Comparison of ENCODE assay signal across 10 cellular contexts in the genomic region with DNA sequence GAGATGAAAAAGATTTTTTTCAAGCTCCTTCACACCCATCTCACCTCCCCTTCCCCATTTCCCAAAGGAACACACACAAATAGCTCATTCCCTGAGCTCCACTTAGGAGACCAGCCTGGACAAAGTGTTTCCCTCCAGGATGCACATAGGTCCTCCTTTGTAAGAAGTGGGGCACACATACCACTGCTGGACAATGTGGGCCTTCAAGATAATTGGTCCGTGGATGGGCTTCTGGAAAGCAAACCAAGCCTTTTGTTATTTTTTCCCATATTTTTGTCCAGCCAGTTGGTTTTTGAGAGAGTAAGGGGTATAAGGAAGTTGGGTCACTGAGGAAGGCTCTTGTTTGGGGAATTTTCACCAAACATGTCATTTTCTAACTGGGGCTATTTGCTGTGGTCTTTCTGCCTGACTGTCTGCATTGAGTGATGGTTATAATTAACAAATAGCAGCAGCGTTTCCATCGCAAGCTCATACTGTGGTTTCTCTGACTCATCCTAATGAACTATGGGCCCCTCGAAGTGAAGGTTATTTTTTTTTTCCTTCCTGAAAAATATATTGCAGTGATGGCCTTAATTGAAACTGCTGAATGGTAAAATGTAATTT.
A peak's percentile ranks its signal among the peaks of the same experiment; 100 is the strongest.
DNase-seq lines count a peak whose midpoint lies in the region; ATAC-seq and TF ChIP-seq lines count a peak whose summit lies in the region.
"Had no signal": no experiment of that assay in that cellular context is flagged by ENCODE, and none has a peak within 500 bp of the region (broad histone marks: within the 10 kb centered on the region; RNA-seq: fewer than 3 reads in every experiment).

No MANE protein-coding gene starts in this region.

- peaks cover 15% of the 10 kb centered on the region for H3K4me1 ChIP-seq in left ventricle myocardium inferior

- H3K36me3 ChIP-seq in left ventricle myocardium inferior = no peaks in the 10 kb centered on the region
- H3K36me3 ChIP-seq: neutrophil had no signal

- no peaks in the 10 kb centered on the region for H3K9me3 Mint-ChIP-seq in HFFc6

- H3K27me3 ChIP-seq in left ventricle myocardium inferior (ENCODE audit: low read depth) = no peaks in the 10 kb centered on the region
- H3K27me3 ChIP-seq: neutrophil had no signal

- TF ChIP-seq CTCF in HFFc6 (IDR thresholded peaks at IDR 0.05) = no peak
- no peak for TF ChIP-seq CTCF in left ventricle myocardium inferior (IDR thresholded peaks at IDR 0.05; ENCODE audit: borderline replicate concordance)

- peaks cover 42% of the 10 kb centered on the region for H3K4me1 Mint-ChIP-seq in HFFc6 (ENCODE audit: low read depth)

- peak overlapping the region; percentile 62 for H3K27ac Mint-ChIP-seq in HFFc6

- H3K27me3 Mint-ChIP-seq in HFFc6 (ENCODE audit: insufficient read depth) = peaks cover 3% of the 10 kb centered on the region; the same call in 1 of the 2 replicates

- H3K4me3 Mint-ChIP-seq in HFFc6 = peak overlapping the region; percentile 5; the same call in 1 of the 2 replicates

- intact Hi-C loops in left ventricle myocardium inferior (cut with micrococcal nuclease) = no loop called here

- ATAC-seq in GM18502 (IDR thresholded peaks at IDR 0.05; ENCODE audit: poor library complexity, unreplicated experiment) = peak; percentile 87

- no peak overlapping the region for H3K27ac ChIP-seq in left ventricle myocardium inferior (replicated peaks)
- H3K27ac ChIP-seq: neutrophil had no signal

- peak; percentile 49 for DNase-seq in HFFc6
- peak; percentile 83 for DNase-seq in MV-4-11 (lab: John Stamatoyannopoulos, UW)
- DNase-seq in glomerular visceral epithelial cell (ENCODE audit: extremely low spot score) = peak; percentile 74
- no peak for DNase-seq in NCI-H2227 treated with DMSO at 0.1 percent for 48 hours (lab: John Stamatoyannopoulos, UW)
- DNase-seq in left ventricle myocardium inferior = no peak
- DNase-seq in activated CD8-positive, alpha-beta memory T cell treated with anti-CD3 and anti-CD28 coated beads for 24 hours = no peak
- DNase-seq in NCI-H1417 (lab: John Stamatoyannopoulos, UW) = no peak
- DNase-seq: activated naive CD4-positive, alpha-beta T cell treated with anti-CD3 and anti-CD28 coated beads, Interleukin-2, amount 50 U/mL, for 16 hours had no signal

- H3K4me3 ChIP-seq in left ventricle myocardium inferior = no peak overlapping the region

- H3K9me3 ChIP-seq in left ventricle myocardium inferior (replicated peaks) = no peaks in the 10 kb centered on the region
- H3K9me3 ChIP-seq: neutrophil had no signal

- 0 out of 2 replicates have a peak, but pooled peaks cover 4% of the 10 kb centered on the region for H3K36me3 Mint-ChIP-seq in HFFc6 (ENCODE audit: low read depth)

Comparison
In these comparisons a context has a peak if more than half of its experiments do, and no peak if none do; other contexts are left out.
1. DNase-seq: peak in HFFc6 (single experiment), MV-4-11 (single experiment) and glomerular visceral epithelial cell (single experiment); none in NCI-H2227 treated with DMSO at 0.1 percent for 48 hours (single experiment), left ventricle myocardium inferior (single experiment), activated CD8-positive, alpha-beta memory T cell treated with anti-CD3 and anti-CD28 coated beads for 24 hours (single experiment) and NCI-H1417 (0 of 3).